In genomic region chrX:93874554-93874953, GRCh38 we compare ENCODE assay signal across 9 cellular contexts.
DNase-seq lines count a peak whose midpoint lies in the region; ATAC-seq and TF ChIP-seq lines count a peak whose summit lies in the region.
"Had no signal": no experiment of that assay in that cellular context is flagged by ENCODE, and none has a peak within 500 bp of the region (broad histone marks: within the 10 kb centered on the region; RNA-seq: fewer than 3 reads in every experiment).

No MANE protein-coding gene starts in this region.

- no peak for TF ChIP-seq POLR2A in upper lobe of left lung (IDR thresholded peaks at IDR 0.05)

- no peak for TF ChIP-seq EP300 in upper lobe of left lung (IDR thresholded peaks at IDR 0.05)

- TF ChIP-seq CTCF in fibroblast of villous mesenchyme (IDR thresholded peaks at IDR 0.05; ENCODE audit: insufficient read depth, low read depth, low read length) (peak; percentile 26), upper lobe of left lung (IDR thresholded peaks at IDR 0.05) (peak in 4 of 6 experiments; percentile 25 to 37 (median 30))

- peak; percentile 6 for DNase-seq in SIG-M5 treated with dmso at 0.1 percent for 504 hours (lab: John Stamatoyannopoulos, UW; ENCODE audit: unreplicated experiment)
- no peak for DNase-seq in SIG-M5 (lab: John Stamatoyannopoulos, UW)
- peak; percentile 67 for DNase-seq in OCI-M1 (lab: John Stamatoyannopoulos, UW)
- DNase-seq in fibroblast of villous mesenchyme (ENCODE audit: low read depth): peak; percentile 8
- DNase-seq in upper lobe of left lung: no peak
- no peak for DNase-seq in activated T-cell treated with anti-CD3 and anti-CD28 coated beads, Interleukin-2, amount 50 U/mL, for 1 hour
- DNase-seq in MV-4-11 (lab: John Stamatoyannopoulos, UW): no peak
- DNase-seq: CD8-positive, alpha-beta T cell had no signal

- no peak overlapping the region for H3K4me3 ChIP-seq in fibroblast of villous mesenchyme (ENCODE audit: low read depth, low read length)
- no peak overlapping the region for H3K4me3 ChIP-seq in upper lobe of left lung

- peaks cover 0 to 14% (median 2%) of the 10 kb centered on the region in 4 donors for H3K9me3 ChIP-seq in upper lobe of left lung

- H3K4me1 ChIP-seq in upper lobe of left lung: no peaks in the 10 kb centered on the region

- no peaks in the 10 kb centered on the region for H3K36me3 ChIP-seq in upper lobe of left lung

- WGBS in upper lobe of left lung, 2 donors: 20 to 23% methylated on average over 4 of the region's 4 CpGs

- no peak for ATAC-seq in upper lobe of left lung (ENCODE audit: low FRiP score in 2 of 2)
- no peak for ATAC-seq in GM21367 (IDR thresholded peaks at IDR 0.05; ENCODE audit: unreplicated experiment)
- ATAC-seq: CD8-positive, alpha-beta T cell had no signal

- no peak overlapping the region for H3K27ac ChIP-seq in upper lobe of left lung

- no peaks in the 10 kb centered on the region for H3K27me3 ChIP-seq in upper lobe of left lung

Comparison
In these comparisons a context has a peak if more than half of its experiments do, and no peak if none do; other contexts are left out.
1. DNase-seq: peak in SIG-M5 treated with dmso at 0.1 percent for 504 hours (single experiment), OCI-M1 (single experiment) and fibroblast of villous mesenchyme (single experiment); none in SIG-M5 (single experiment), upper lobe of left lung (0 of 2), activated T-cell treated with anti-CD3 and anti-CD28 coated beads, Interleukin-2, amount 50 U/mL, for 1 hour (single experiment) and MV-4-11 (single experiment).